In genomic region chr10:42975558-42976352, GRCh38 we compare ENCODE assay signal across 13 cellular contexts.
DNase-seq lines count a peak whose midpoint lies in the region; ATAC-seq and TF ChIP-seq lines count a peak whose summit lies in the region.
"Had no signal": no experiment of that assay in that cellular context is flagged by ENCODE, and none has a peak within 500 bp of the region (broad histone marks: within the 10 kb centered on the region; RNA-seq: fewer than 3 reads in every experiment).

No MANE protein-coding gene starts in this region.

- no peak for ATAC-seq in activated T-cell treated with anti-CD3 and anti-CD28 coated beads, Interleukin-2, amount 50 U/mL, for 4 hours
- ATAC-seq in gastrocnemius medialis: no peak

- POLR2A ChIA-PET in MCF 10A (lab: Yijun Ruan, JAX): no interaction called here

- no peak overlapping the region for H3K27ac ChIP-seq in gastrocnemius medialis
- H3K27ac ChIP-seq: cardiac muscle cell, thoracic aorta had no signal

- no peaks in the 10 kb centered on the region for H3K9me3 Mint-ChIP-seq in activated T-cell treated with anti-CD3 and anti-CD28 coated beads, Interleukin-2, amount 50 U/mL, for 4 hours
- peaks cover 6% of the 10 kb centered on the region for H3K9me3 Mint-ChIP-seq in MCF 10A (ENCODE audit: unreplicated experiment)

- no peak overlapping the region for H3K4me3 Mint-ChIP-seq in activated T-cell treated with anti-CD3 and anti-CD28 coated beads, Interleukin-2, amount 50 U/mL, for 4 hours
- H3K4me3 Mint-ChIP-seq in MCF 10A (ENCODE audit: unreplicated experiment): no peak overlapping the region

- peak overlapping the region; percentile 78 for H3K4me3 ChIP-seq in NB4 (ENCODE audit: low read depth, low read length)
- no peak overlapping the region for H3K4me3 ChIP-seq in gastrocnemius medialis
- H3K4me3 ChIP-seq: cardiac muscle cell, thoracic aorta had no signal

- peak; percentile 1 for DNase-seq in activated T-cell treated with anti-CD3 and anti-CD28 coated beads, Interleukin-2, amount 50 U/mL, for 4 hours
- no peak for DNase-seq in activated T-cell treated with anti-CD3 and anti-CD28 coated beads for 4 hours
- DNase-seq in NB4 (ENCODE audit: low read depth): peak; percentile 98
- peak; percentile 4 for DNase-seq in MCF 10A (ENCODE audit: unreplicated experiment)
- DNase-seq in gastrocnemius medialis: peak; percentile 0 to 6
- DNase-seq in GDM1 (lab: John Stamatoyannopoulos, UW): no peak
- DNase-seq in NK-92 treated with Interleukin-12 subunit alpha and Interleukin-12 subunit beta, amount 100 ng/mL, for 24 hours (lab: John Stamatoyannopoulos, UW): no peak
- no peak for DNase-seq in NCI-H446 treated with DMSO at 0.1 percent for 48 hours (lab: John Stamatoyannopoulos, UW)
- DNase-seq: NCI-H524 treated with DMSO at 0.1 percent for 48 hours, occipital lobe, T-helper 9 cell had no signal

- TF ChIP-seq POLR2A in NB4 (IDR thresholded peaks at IDR 0.05; ENCODE audit: extremely low read depth, insufficient read length) (peak; percentile 61), gastrocnemius medialis (IDR thresholded peaks at IDR 0.05) (no peak)

- no peaks in the 10 kb centered on the region for H3K4me1 ChIP-seq in gastrocnemius medialis

- in situ Hi-C loops in gastrocnemius medialis (cut with MboI; ENCODE audit: low sequenced_read_pairs in 4 of 4): no loop called here

- H3K36me3 ChIP-seq in gastrocnemius medialis: no peaks in the 10 kb centered on the region
- H3K36me3 ChIP-seq: cardiac muscle cell, thoracic aorta had no signal

- no peaks in the 10 kb centered on the region for H3K4me1 Mint-ChIP-seq in activated T-cell treated with anti-CD3 and anti-CD28 coated beads, Interleukin-2, amount 50 U/mL, for 4 hours (ENCODE audit: low read depth)
- no peaks in the 10 kb centered on the region for H3K4me1 Mint-ChIP-seq in MCF 10A (ENCODE audit: insufficient read depth, unreplicated experiment)

- CTCF ChIA-PET in MCF 10A (lab: Yijun Ruan, JAX): interaction anchor here (0.8 kb wide), 1 partner anchor 16 kb away, joined by 4 read pairs; no protein-coding TSS in a partner anchor

- H3K9me3 ChIP-seq in gastrocnemius medialis: no peaks in the 10 kb centered on the region
- H3K9me3 ChIP-seq: thoracic aorta had no signal

- peak; percentile 96 for TF ChIP-seq CTCF in NB4 (IDR thresholded peaks at IDR 0.05; ENCODE audit: low read depth, low read length)
- TF ChIP-seq CTCF in MCF 10A (IDR thresholded peaks at IDR 0.05; ENCODE audit: unreplicated experiment): no peak
- no peak for TF ChIP-seq CTCF in gastrocnemius medialis (IDR thresholded peaks at IDR 0.05 in 4 of 5, conservative IDR thresholded peaks at IDR 0.05 in 1 of 5)

- H3K27me3 ChIP-seq in gastrocnemius medialis: no peaks in the 10 kb centered on the region
- H3K27me3 ChIP-seq: cardiac muscle cell had no signal

- no peaks in the 10 kb centered on the region for H3K36me3 Mint-ChIP-seq in activated T-cell treated with anti-CD3 and anti-CD28 coated beads, Interleukin-2, amount 50 U/mL, for 4 hours (ENCODE audit: insufficient read depth)
- no peaks in the 10 kb centered on the region for H3K36me3 Mint-ChIP-seq in MCF 10A (ENCODE audit: insufficient read depth, unreplicated experiment)

- intact Hi-C loops in MCF 10A (cut with micrococcal nuclease): loop anchor here (5.0 kb wide), 1 partner anchor 272 kb away; no protein-coding TSS in a partner anchor
- intact Hi-C loops in gastrocnemius medialis (cut with DNase I; ENCODE audit: low total_unique reads): no loop called here

- H3K27me3 Mint-ChIP-seq in activated T-cell treated with anti-CD3 and anti-CD28 coated beads, Interleukin-2, amount 50 U/mL, for 4 hours (ENCODE audit: low read depth): peaks cover 6% of the 10 kb centered on the region
- H3K27me3 Mint-ChIP-seq in MCF 10A (ENCODE audit: insufficient read depth, unreplicated experiment): no peaks in the 10 kb centered on the region

- no peak overlapping the region for H3K27ac Mint-ChIP-seq in MCF 10A (ENCODE audit: low read depth, unreplicated experiment)

- no TSS peak for BruUV-seq in MCF 10A (replicated peaks; lab: Mats Ljungman, UMichigan)

Comparison
In these comparisons a context has a peak if more than half of its experiments do, and no peak if none do; other contexts are left out.
1. DNase-seq: peak in activated T-cell treated with anti-CD3 and anti-CD28 coated beads, Interleukin-2, amount 50 U/mL, for 4 hours (single experiment), NB4 (single experiment), MCF 10A (single experiment) and gastrocnemius medialis (2 of 2); none in activated T-cell treated with anti-CD3 and anti-CD28 coated beads for 4 hours (single experiment), GDM1 (single experiment), NK-92 treated with Interleukin-12 subunit alpha and Interleukin-12 subunit beta, amount 100 ng/mL, for 24 hours (single experiment) and NCI-H446 treated with DMSO at 0.1 percent for 48 hours (single experiment).